ENCODE assay signal across 8 cellular contexts in the genomic region with DNA sequence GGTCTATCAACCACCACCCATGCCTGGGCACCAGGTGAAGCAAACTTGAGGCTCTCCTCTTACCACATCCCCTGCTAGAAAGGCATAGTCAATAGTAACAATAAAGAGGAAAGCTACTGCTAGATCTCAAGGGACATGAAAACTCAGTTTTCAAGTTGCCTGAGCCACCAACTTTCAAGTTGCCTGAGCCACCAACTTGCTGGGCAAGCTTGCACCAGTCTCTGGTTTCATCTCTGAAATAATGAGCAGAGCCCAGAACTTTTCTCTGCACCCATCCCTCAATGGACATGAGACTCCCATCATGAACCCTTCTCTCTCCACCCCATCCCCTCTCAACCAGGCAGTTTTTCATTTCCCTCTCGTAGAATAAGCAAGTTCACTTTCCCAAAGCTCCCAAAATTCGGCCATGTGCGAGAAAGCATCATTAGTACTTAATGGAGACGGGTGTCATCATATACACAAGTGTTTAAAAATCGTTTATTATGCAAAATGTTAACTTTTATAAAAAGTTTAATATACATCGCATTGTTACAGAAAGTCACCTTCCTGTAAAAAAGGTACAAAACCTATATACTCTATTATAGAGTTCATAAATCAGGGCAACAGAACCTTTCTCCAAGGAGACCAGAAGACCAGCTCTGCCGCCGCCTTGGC. TPM values are rescaled to one million over a fixed set of nuclear protein-coding genes. Genes with fewer than 3 reads are reported as not detected.
A peak's percentile ranks its signal among the peaks of the same experiment; 100 is the strongest.
DNase-seq lines count a peak whose midpoint lies in the region; ATAC-seq, FAIRE-seq and TF ChIP-seq lines count a peak whose summit lies in the region.

No MANE protein-coding gene starts in this region.

- H3K4me1 ChIP-seq in keratinocyte (ENCODE audit: control insufficient read depth, extremely low read depth, insufficient read depth, low read length), result peaks cover 56% of the 10 kb centered on the region

- peak overlapping the region; percentile 94 for H3K4me3 Mint-ChIP-seq in activated CD4-positive, alpha-beta T cell treated with anti-CD3 and anti-CD28 coated beads for 36 hours
- peak overlapping the region; percentile 94 for H3K4me3 Mint-ChIP-seq in activated naive CD8-positive, alpha-beta T cell

- peak overlapping the region; percentile 94 for H3K4me2 ChIP-seq in keratinocyte (ENCODE audit: control insufficient read depth, extremely low read depth, insufficient read depth, low read depth, low read length)

- peak overlapping the region; percentile 79 for H3K9ac ChIP-seq in keratinocyte (ENCODE audit: control insufficient read depth, extremely low read depth, insufficient read depth, low read length)

- dilution Hi-C loops in keratinocyte (cut with MboI; ENCODE audit: extremely low pct_ligation_motif_present, low sequenced_read_pairs), result no loop called here

- DNase-seq in activated CD4-positive, alpha-beta T cell treated with anti-CD3 and anti-CD28 coated beads for 36 hours, result peak; percentile 33
- DNase-seq in activated CD4-positive, alpha-beta T cell treated with anti-CD3 and anti-CD28 coated beads, Interleukin-2, amount 50 U/mL, for 4 hours, result no peak
- no peak for DNase-seq in keratinocyte (ENCODE audit: low read depth, low spot score)
- DNase-seq in substantia nigra (lab: John Stamatoyannopoulos, UW), result no peak
- DNase-seq in NCI-H526 (lab: John Stamatoyannopoulos, UW), result no peak

- H3K9me3 ChIP-seq in keratinocyte (ENCODE audit: control insufficient read depth, low read depth, low read length), result no peaks in the 10 kb centered on the region

- peak overlapping the region; percentile 79 for H3K27ac Mint-ChIP-seq in activated CD4-positive, alpha-beta T cell treated with anti-CD3 and anti-CD28 coated beads for 36 hours
- H3K27ac Mint-ChIP-seq in activated naive CD8-positive, alpha-beta T cell, result peak overlapping the region; percentile 90

- H3K9me1 ChIP-seq in keratinocyte (ENCODE audit: control insufficient read depth, extremely low read depth, insufficient read depth, low read length), result no peaks in the 10 kb centered on the region

- TF ChIP-seq CTCF in keratinocyte (optimal IDR thresholded peaks at IDR 0.05 in 1 of 3, IDR thresholded peaks at IDR 0.05 in 1 of 3, conservative IDR thresholded peaks at IDR 0.05 in 1 of 3; ENCODE audit: extremely low read depth in 1 of 3, insufficient read depth in 2 of 3, low read length in 3 of 3), result no peak

- H3K36me3 Mint-ChIP-seq in activated CD4-positive, alpha-beta T cell treated with anti-CD3 and anti-CD28 coated beads for 36 hours (ENCODE audit: low read depth), result peaks cover 23% of the 10 kb centered on the region
- H3K36me3 Mint-ChIP-seq in activated naive CD8-positive, alpha-beta T cell, result no peaks in the 10 kb centered on the region

- no peaks in the 10 kb centered on the region for H3K36me3 ChIP-seq in keratinocyte (ENCODE audit: control insufficient read depth in 2 of 2, extremely low read depth in 1 of 2, insufficient read depth in 2 of 2, low read length in 2 of 2)

- H3K27ac ChIP-seq in keratinocyte (ENCODE audit: control insufficient read depth, insufficient read depth, low read length) (peak overlapping the region; percentile 78), substantia nigra (ENCODE audit: low read depth, low read length, poor library complexity, severe bottlenecking) (peak overlapping the region; percentile 77)

- POLR2A ChIA-PET in activated CD4-positive, alpha-beta T cell treated with anti-CD3 and anti-CD28 coated beads for 36 hours (lab: Charles Lee), result interaction anchor here (0.7 kb wide), 1 partner anchor 56 kb away, joined by 3 read pairs; no protein-coding TSS in a partner anchor

- peaks cover 7% of the 10 kb centered on the region for H3K79me2 ChIP-seq in keratinocyte (ENCODE audit: control insufficient read depth, insufficient read depth, low read length)

- CTCF ChIA-PET in activated CD4-positive, alpha-beta T cell treated with anti-CD3 and anti-CD28 coated beads for 36 hours (lab: Charles Lee), result interaction anchor here (0.7 to 21.5 kb wide), 10 partner anchors 9 to 122 kb away, joined by 3 to 678 read pairs (median 4); no protein-coding TSS in a partner anchor

- no peak overlapping the region for H2AFZ ChIP-seq in keratinocyte (ENCODE audit: control insufficient read depth, low read length)

- peak overlapping the region; percentile 54 to 92 (median 79) for H3K4me3 ChIP-seq in keratinocyte (ENCODE audit: control insufficient read depth in 2 of 3, extremely low read depth in 1 of 3, insufficient read depth in 2 of 3, low read depth in 1 of 3, low read length in 3 of 3)

- intact Hi-C loops in activated CD4-positive, alpha-beta T cell treated with anti-CD3 and anti-CD28 coated beads for 36 hours (cut with DNase I, micrococcal nuclease), result loop anchor here (2.0 to 5.0 kb wide), 4 partner anchors 33 to 400 kb away; partner anchors contain the start of genes ELOA (in 1 of the 2) and PNRC2 (in 1 of the 2)

- FAIRE-seq in keratinocyte (lab: Jason Lieb, UNC), result no peak

- peaks cover 56% of the 10 kb centered on the region for H3K4me1 Mint-ChIP-seq in activated CD4-positive, alpha-beta T cell treated with anti-CD3 and anti-CD28 coated beads for 36 hours
- H3K4me1 Mint-ChIP-seq in activated naive CD8-positive, alpha-beta T cell (ENCODE audit: low read depth), result peaks cover 73% of the 10 kb centered on the region

- H3K27me3 ChIP-seq in keratinocyte (ENCODE audit: control insufficient read depth, extremely low read depth, insufficient read depth, low read length), result no peaks in the 10 kb centered on the region

- no peaks in the 10 kb centered on the region for H3K9me3 Mint-ChIP-seq in activated CD4-positive, alpha-beta T cell treated with anti-CD3 and anti-CD28 coated beads for 36 hours (ENCODE audit: low read depth)
- no peaks in the 10 kb centered on the region for H3K9me3 Mint-ChIP-seq in activated naive CD8-positive, alpha-beta T cell (ENCODE audit: low read depth)

- no peaks in the 10 kb centered on the region for H4K20me1 ChIP-seq in keratinocyte (ENCODE audit: control insufficient read depth, extremely low read depth, insufficient read depth, low read length)

- peaks cover 5% of the 10 kb centered on the region for H3K27me3 Mint-ChIP-seq in activated CD4-positive, alpha-beta T cell treated with anti-CD3 and anti-CD28 coated beads for 36 hours
- H3K27me3 Mint-ChIP-seq in activated naive CD8-positive, alpha-beta T cell, result no peaks in the 10 kb centered on the region

- no peak for ATAC-seq in activated CD4-positive, alpha-beta T cell treated with anti-CD3 and anti-CD28 coated beads for 36 hours
- ATAC-seq in GM18520 (IDR thresholded peaks at IDR 0.05; ENCODE audit: unreplicated experiment) (no peak), GM18498 (IDR thresholded peaks at IDR 0.05; ENCODE audit: unreplicated experiment) (no peak)

RNA-seq across cellular contexts. Expression of gene ID3, which starts 1.7 kb away (rescaled TPM):
- total RNA-seq in activated CD4-positive, alpha-beta T cell treated with anti-CD3 and anti-CD28 coated beads for 36 hours, result 10 to 100 TPM; 42.6 to 43.9 TPM
- polyA plus RNA-seq in keratinocyte, result 12.7 to 62.4 TPM (median 38.0 TPM) in 3 replicates
- 81.8 TPM for polyA plus RNA-seq in keratinocyte (2011; ENCODE audit: low read depth)
- polyA plus RNA-seq in keratinocyte (2011; cell fraction: cytosol; rRNA removed), result 40.0 and 63.5 TPM in 2 replicates
- polyA plus RNA-seq in keratinocyte (2011; cell fraction: nucleus; rRNA removed), result 90.9 and 100.0 TPM in 2 replicates
- 15.2 and 117 TPM in 2 replicates for polyA plus RNA-seq in keratinocyte (2012; ENCODE audit: low replicate concordance)
- 16.4 to 32.4 TPM (median 23.3 TPM) in 3 replicates for polyA minus RNA-seq in keratinocyte
- polyA minus RNA-seq in keratinocyte (2011; cell fraction: cytosol; rRNA and poly(A)+ RNA removed), result 81.9 TPM
- 41.0 and 43.1 TPM in 2 replicates for polyA minus RNA-seq in keratinocyte (2011; cell fraction: nucleus; rRNA and poly(A)+ RNA removed)

RNA-seq across cellular contexts. Expression of gene E2F2, which starts 26.6 kb away (rescaled TPM):
- total RNA-seq in activated CD4-positive, alpha-beta T cell treated with anti-CD3 and anti-CD28 coated beads for 36 hours, result 10 to 100 TPM; 25.0 to 32.0 TPM
- 0.05 to 0.12 TPM (median 0.06 TPM) in 3 replicates for polyA plus RNA-seq in keratinocyte
- polyA plus RNA-seq in keratinocyte (2011; ENCODE audit: low read depth), result 0.10 TPM
- polyA plus RNA-seq in keratinocyte (2011; cell fraction: cytosol; rRNA removed), result 0.03 and 0.06 TPM in 2 replicates
- polyA plus RNA-seq in keratinocyte (2011; cell fraction: nucleus; rRNA removed), result 0.13 TPM in 2 replicates
- polyA plus RNA-seq in keratinocyte (2012; ENCODE audit: low replicate concordance), result 0.20 and 0.23 TPM in 2 replicates
- polyA minus RNA-seq in keratinocyte, result 0.10 to 1.4 TPM (median 0.20 TPM) in 3 replicates
- polyA minus RNA-seq in keratinocyte (2011; cell fraction: cytosol; rRNA and poly(A)+ RNA removed), result 0.77 TPM
- 0.11 and 0.16 TPM in 2 replicates for polyA minus RNA-seq in keratinocyte (2011; cell fraction: nucleus; rRNA and poly(A)+ RNA removed)
